Comparison of ENCODE assay signal across 10 cellular contexts in genomic region chr15:53072077-53072476, GRCh38.
DNase-seq lines count a peak whose midpoint lies in the region; ATAC-seq, FAIRE-seq and TF ChIP-seq lines count a peak whose summit lies in the region.
"Had no signal": no experiment of that assay in that cellular context is flagged by ENCODE, and none has a peak within 500 bp of the region (broad histone marks: within the 10 kb centered on the region; RNA-seq: fewer than 3 reads in every experiment).

No MANE protein-coding gene starts in this region.

- no peaks in the 10 kb centered on the region for H3K36me3 ChIP-seq in bronchial epithelial cell (ENCODE audit: control insufficient read depth, insufficient read depth, low read length)
- no peaks in the 10 kb centered on the region for H3K36me3 ChIP-seq in neural progenitor cell
- no peaks in the 10 kb centered on the region for H3K36me3 ChIP-seq in tibial artery
- no peaks in the 10 kb centered on the region for H3K36me3 ChIP-seq in gastrocnemius medialis

- H4K20me1 ChIP-seq in neural progenitor cell (ENCODE audit: low read depth): peaks cover 5% of the 10 kb centered on the region

- H3K27me3 ChIP-seq in bronchial epithelial cell (ENCODE audit: control insufficient read depth, insufficient read depth, low read length): no peaks in the 10 kb centered on the region
- H3K27me3 ChIP-seq in neural progenitor cell: no peaks in the 10 kb centered on the region
- no peaks in the 10 kb centered on the region for H3K27me3 ChIP-seq in tibial artery
- no peaks in the 10 kb centered on the region for H3K27me3 ChIP-seq in gastrocnemius medialis

- no peak for TF ChIP-seq CTCF in bronchial epithelial cell (IDR thresholded peaks at IDR 0.05; ENCODE audit: insufficient read depth, low read length, severe bottlenecking)
- TF ChIP-seq CTCF in neural progenitor cell (IDR thresholded peaks at IDR 0.05): no peak
- TF ChIP-seq CTCF in tibial artery (IDR thresholded peaks at IDR 0.05): no peak
- TF ChIP-seq CTCF in gastrocnemius medialis (IDR thresholded peaks at IDR 0.05 in 4 of 5, conservative IDR thresholded peaks at IDR 0.05 in 1 of 5): no peak

- no peak overlapping the region for H3K27ac ChIP-seq in neural progenitor cell
- no peak overlapping the region for H3K27ac ChIP-seq in tibial artery
- H3K27ac ChIP-seq in gastrocnemius medialis: no peak overlapping the region

- H3F3A ChIP-seq in neural progenitor cell (ENCODE audit: low read depth): no peaks in the 10 kb centered on the region

- H3K4me1 ChIP-seq in neural progenitor cell: no peaks in the 10 kb centered on the region
- no peaks in the 10 kb centered on the region for H3K4me1 ChIP-seq in tibial artery
- no peaks in the 10 kb centered on the region for H3K4me1 ChIP-seq in gastrocnemius medialis

- ATAC-seq in HG03565 (IDR thresholded peaks at IDR 0.05; ENCODE audit: unreplicated experiment) (no peak), gastrocnemius medialis (no peak)
- ATAC-seq: T-cell had no signal

- no peak overlapping the region for H3K27ac Mint-ChIP-seq in activated T-cell treated with anti-CD3 and anti-CD28 coated beads, Interleukin-2, amount 50 U/mL, for 24 hours
- no peak overlapping the region for H3K27ac Mint-ChIP-seq in neural progenitor cell
- H3K27ac Mint-ChIP-seq: T-cell had no signal

- intact Hi-C loops in tibial artery (cut with DNase I; ENCODE audit: low total_unique reads) (no loop called here), gastrocnemius medialis (cut with DNase I; ENCODE audit: low total_unique reads) (no loop called here)

- in situ Hi-C loops in gastrocnemius medialis (cut with MboI; ENCODE audit: low sequenced_read_pairs in 4 of 4): no loop called here

- no peaks in the 10 kb centered on the region for H3K79me2 ChIP-seq in neural progenitor cell (ENCODE audit: low read depth)

- H3K27me3 Mint-ChIP-seq in activated T-cell treated with anti-CD3 and anti-CD28 coated beads, Interleukin-2, amount 50 U/mL, for 24 hours: no peaks in the 10 kb centered on the region
- peaks cover 11% of the 10 kb centered on the region for H3K27me3 Mint-ChIP-seq in neural progenitor cell (ENCODE audit: insufficient read depth, low read depth)
- H3K27me3 Mint-ChIP-seq: CD4-positive, CD25-positive, alpha-beta regulatory T cell had no signal

- H3K9me3 ChIP-seq in neural progenitor cell (ENCODE audit: low read depth): no peaks in the 10 kb centered on the region
- H3K9me3 ChIP-seq in tibial artery: no peaks in the 10 kb centered on the region
- H3K9me3 ChIP-seq in gastrocnemius medialis: no peaks in the 10 kb centered on the region

- no peak overlapping the region for H3K4me3 ChIP-seq in bronchial epithelial cell (ENCODE audit: low read depth, low read length)
- H3K4me3 ChIP-seq in neural progenitor cell: no peak overlapping the region
- H3K4me3 ChIP-seq in tibial artery: no peak overlapping the region
- no peak overlapping the region for H3K4me3 ChIP-seq in gastrocnemius medialis

- no peaks in the 10 kb centered on the region for H3K36me3 Mint-ChIP-seq in activated T-cell treated with anti-CD3 and anti-CD28 coated beads, Interleukin-2, amount 50 U/mL, for 24 hours (ENCODE audit: low read depth)
- no peaks in the 10 kb centered on the region for H3K36me3 Mint-ChIP-seq in neural progenitor cell
- H3K36me3 Mint-ChIP-seq: CD4-positive, CD25-positive, alpha-beta regulatory T cell; T-cell had no signal

- no peaks in the 10 kb centered on the region for H3K9me3 Mint-ChIP-seq in activated T-cell treated with anti-CD3 and anti-CD28 coated beads, Interleukin-2, amount 50 U/mL, for 24 hours
- no peaks in the 10 kb centered on the region for H3K9me3 Mint-ChIP-seq in neural progenitor cell
- H3K9me3 Mint-ChIP-seq: CD4-positive, CD25-positive, alpha-beta regulatory T cell had no signal

- no peak overlapping the region for H3K4me3 Mint-ChIP-seq in activated T-cell treated with anti-CD3 and anti-CD28 coated beads, Interleukin-2, amount 50 U/mL, for 24 hours
- no peak overlapping the region for H3K4me3 Mint-ChIP-seq in neural progenitor cell
- H3K4me3 Mint-ChIP-seq: CD4-positive, CD25-positive, alpha-beta regulatory T cell; T-cell had no signal

- H3K4me1 Mint-ChIP-seq in activated T-cell treated with anti-CD3 and anti-CD28 coated beads, Interleukin-2, amount 50 U/mL, for 24 hours (ENCODE audit: low read depth): no peaks in the 10 kb centered on the region
- H3K4me1 Mint-ChIP-seq in neural progenitor cell: peaks cover 3% of the 10 kb centered on the region
- H3K4me1 Mint-ChIP-seq: CD4-positive, CD25-positive, alpha-beta regulatory T cell; T-cell had no signal

- H3K4me2 ChIP-seq in neural progenitor cell: no peak overlapping the region

- TF ChIP-seq POLR2A in gastrocnemius medialis (IDR thresholded peaks at IDR 0.05): no peak

- peak; percentile 1 for DNase-seq in activated T-cell treated with anti-CD3 and anti-CD28 coated beads for 48 hours (ENCODE audit: low read depth)
- DNase-seq in activated T-cell treated with anti-CD3 and anti-CD28 coated beads, Interleukin-2, amount 50 U/mL, for 24 hours: no peak
- DNase-seq in NCI-H82 treated with DMSO at 0.1 percent for 48 hours (lab: John Stamatoyannopoulos, UW; ENCODE audit: unreplicated experiment): peak; percentile 18
- peak; percentile 87 for DNase-seq in bronchial epithelial cell (ENCODE audit: low read depth)
- peak; percentile 90 for DNase-seq in neural progenitor cell (ENCODE audit: low spot score)
- DNase-seq in tibial artery: no peak
- no peak for DNase-seq in gastrocnemius medialis

- FAIRE-seq in bronchial epithelial cell (lab: Jason Lieb, UNC): peak; percentile 83

- H3K9ac ChIP-seq in neural progenitor cell: no peak overlapping the region

- H2AFZ ChIP-seq in neural progenitor cell (replicated peaks): no peak overlapping the region

Comparison
In these comparisons a context has a peak if more than half of its experiments do, and no peak if none do; other contexts are left out.
1. DNase-seq: peak in activated T-cell treated with anti-CD3 and anti-CD28 coated beads for 48 hours (single experiment), NCI-H82 treated with DMSO at 0.1 percent for 48 hours (single experiment), bronchial epithelial cell (single experiment) and neural progenitor cell (single experiment); none in activated T-cell treated with anti-CD3 and anti-CD28 coated beads, Interleukin-2, amount 50 U/mL, for 24 hours (single experiment), tibial artery (0 of 2) and gastrocnemius medialis (0 of 2).